8 cellular contexts compared by ENCODE assay signal in genomic region chr19:49877020-49877878, GRCh38. TPM values are rescaled to one million over a fixed set of nuclear protein-coding genes. Genes with fewer than 3 reads are reported as not detected.
DNase-seq lines count a peak whose midpoint lies in the region; ATAC-seq and TF ChIP-seq lines count a peak whose summit lies in the region.

AKT1S1 (minus strand) TSS chr19:49877355; CDS start chr19:49873295, 4,060 bp downstream.
TBC1D17 (plus strand) TSS chr19:49877702; CDS start chr19:49877724, 22 bp downstream.

- TF ChIP-seq CTCF in PC-9 (conservative IDR thresholded peaks at IDR 0.05) (no peak), epithelial cell of proximal tubule (conservative IDR thresholded peaks at IDR 0.05; ENCODE audit: low read depth, low read length) (no peak), mucosa of descending colon (IDR thresholded peaks at IDR 0.05) (no peak)

- H3K4me1 ChIP-seq in PC-9 (replicated peaks; ENCODE audit: insufficient read depth) (peaks cover 21% of the 10 kb centered on the region), mucosa of descending colon (ENCODE audit: low read depth) (peaks cover 19% of the 10 kb centered on the region)

- peak within 1 kb of the TSS; percentile 92 for H3K27ac ChIP-seq in PC-9

- peak within 1 kb of the TSS; percentile 79 for H3K4me3 ChIP-seq in PC-9
- H3K4me3 ChIP-seq in epithelial cell of proximal tubule (ENCODE audit: low read depth, low read length) = peak within 1 kb of the TSS; percentile 61
- H3K4me3 ChIP-seq in mucosa of descending colon = peak within 1 kb of the TSS; percentile 92

- in situ Hi-C loops in KBM-7 (cut with MboI; ENCODE audit: low pct_unique_long_range_greater_than_20kb, low sequenced_read_pairs) = no loop called here

- H3K9me3 ChIP-seq in PC-9 (ENCODE audit: insufficient read depth, low read depth) (no peaks in the 10 kb centered on the region), mucosa of descending colon (no peaks in the 10 kb centered on the region)

- intact Hi-C loops in PC-9 (cut with micrococcal nuclease; ENCODE audit: unreplicated experiment) = loop anchor here (1.0 to 5.0 kb wide), 12 partner anchors 8 to 514 kb away; partner anchors contain the start of genes AP2A1, ATF5, DKKL1 and FUZ
- intact Hi-C loops in mucosa of descending colon (cut with DNase I, micrococcal nuclease) = no loop called here

- H3K36me3 ChIP-seq in PC-9 (ENCODE audit: low read depth) = peaks cover 16% of the 10 kb centered on the region; the same call in 1 of the 2 replicates
- peaks cover 4% of the 10 kb centered on the region for H3K36me3 ChIP-seq in mucosa of descending colon (ENCODE audit: low read depth)

- ATAC-seq in GM21717 (IDR thresholded peaks at IDR 0.05; ENCODE audit: unreplicated experiment) = peak; percentile 49
- peak; percentile 81 for ATAC-seq in mucosa of descending colon

- POLR2A ChIA-PET in PC-9 (lab: Charles Lee; ENCODE audit: unreplicated experiment) = interaction anchor here (0.6 to 0.7 kb wide), 2 partner anchors 237 to 381 kb away, joined by 5 to 7 read pairs; partner anchors contain the start of genes RPS11 and RRAS

- 0 out of 2 replicates have a peak, but pooled peaks cover 17% of the 10 kb centered on the region for H3F3A ChIP-seq in PC-9 (ENCODE audit: insufficient read depth, low read depth)

- H3K4me2 ChIP-seq in PC-9 = peak within 1 kb of the TSS; percentile 95

- peaks cover 32% of the 10 kb centered on the region for H4K20me1 ChIP-seq in PC-9 (ENCODE audit: insufficient read depth)

- no peaks in the 10 kb centered on the region for H3K9me2 ChIP-seq in PC-9 (ENCODE audit: insufficient read depth)

- CTCF ChIA-PET in PC-9 (lab: Charles Lee) = no interaction called here

- peak within 1 kb of the TSS; percentile 86 for H2AFZ ChIP-seq in PC-9

- DNase-seq in DMS53 (lab: John Stamatoyannopoulos, UW) (peak; percentile 99), KBM-7 (peak; percentile 100), PC-9 (peak; percentile 99), epithelial cell of proximal tubule (ENCODE audit: low read depth) (peak; percentile 98), mucosa of descending colon (peak; percentile 98 to 100 (median 99))
- peak; percentile 95 for DNase-seq in activated T-cell treated with anti-CD3 and anti-CD28 coated beads, Interleukin-2, amount 50 U/mL, for 1 hour
- DNase-seq in stimulated activated CD8-positive, alpha-beta memory T cell treated with anti-CD3 and anti-CD28 coated beads, Interleukin-4, amount 100 ng/mL, for 24 hours (ENCODE audit: low read depth) = peak; percentile 95

- peaks cover 48% of the 10 kb centered on the region for H3K79me2 ChIP-seq in PC-9 (ENCODE audit: low read depth)

- H3K27me3 ChIP-seq in PC-9 (ENCODE audit: insufficient read depth, low read depth) = no peaks in the 10 kb centered on the region

- TSS peak; percentile 38 for BruUV-seq in PC-9 (replicated peaks; lab: Mats Ljungman, UMichigan)

RNA-seq across cellular contexts. Expression of gene AKT1S1, which starts in this region (rescaled TPM):
- 109 and 143 TPM in 2 replicates for total RNA-seq in PC-9 (2021)
- 25.8 and 34.4 TPM in 2 replicates for total RNA-seq in epithelial cell of proximal tubule
- total RNA-seq in mucosa of descending colon = 10 to 100 TPM; 38.8 to 44.0 (median 42.3) TPM

RNA-seq across cellular contexts. Expression of gene TBC1D17, which starts in this region (rescaled TPM):
- total RNA-seq in PC-9 (2021) (52.1 and 62.3 TPM in 2 replicates), epithelial cell of proximal tubule (11.9 and 16.8 TPM in 2 replicates), mucosa of descending colon (10 to 100 TPM; 33.7 to 55.7 (median 45.1) TPM)

Comparison
In these comparisons a context has a peak if more than half of its experiments do, and no peak if none do; other contexts are left out.
1. Peak in every context shown above with its lines: DNase-seq, ATAC-seq, H3K4me3 ChIP-seq and H3K27ac ChIP-seq.